13 cellular contexts compared by ENCODE assay signal in the genomic region with DNA sequence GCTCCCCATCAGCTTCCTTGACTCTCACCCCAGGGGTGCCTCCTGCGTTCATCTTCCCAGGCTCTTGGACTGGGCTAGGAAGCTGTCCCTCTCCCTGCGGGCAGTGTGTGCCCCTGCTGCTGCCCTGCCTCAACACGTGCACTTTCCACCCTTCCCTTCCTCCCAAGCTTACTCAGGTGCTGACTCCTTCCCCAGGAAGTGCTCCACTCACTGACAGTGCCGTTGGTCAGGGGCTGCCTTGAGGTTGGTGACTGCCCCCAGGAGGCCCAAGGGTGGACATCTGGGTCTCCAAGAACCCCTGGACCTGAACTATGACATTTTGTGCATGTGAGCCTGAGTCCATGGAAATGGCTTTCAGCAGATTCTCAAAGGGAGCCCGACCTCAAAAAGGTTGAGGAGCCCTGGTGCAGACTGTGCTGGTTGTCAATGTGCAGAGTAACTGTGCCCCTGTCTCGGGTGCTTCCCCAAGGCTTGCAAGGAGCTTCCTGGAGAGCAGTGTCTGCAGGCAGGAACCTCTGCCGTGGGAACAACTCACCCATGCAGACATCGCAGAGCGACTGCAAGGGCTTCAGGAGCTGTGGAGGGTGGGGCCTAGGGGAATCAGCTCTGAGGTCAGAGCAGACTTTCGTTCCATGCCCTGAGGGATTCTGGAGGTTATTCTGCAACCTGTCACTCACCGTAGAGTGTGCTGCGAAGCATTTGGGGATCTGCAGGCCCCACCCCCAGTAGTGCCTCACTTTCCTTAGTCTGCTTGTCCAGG.
A peak's percentile ranks its signal among the peaks of the same experiment; 100 is the strongest.
DNase-seq lines count a peak whose midpoint lies in the region; ATAC-seq, FAIRE-seq and TF ChIP-seq lines count a peak whose summit lies in the region.
"Had no signal": no experiment of that assay in that cellular context is flagged by ENCODE, and none has a peak within 500 bp of the region (broad histone marks: within the 10 kb centered on the region; RNA-seq: fewer than 3 reads in every experiment).

No MANE protein-coding gene starts in this region.

- H4K20me1 ChIP-seq in endothelial cell of umbilical vein (replicated peaks; ENCODE audit: control insufficient read depth, extremely low read depth, insufficient read depth, low read length) (no peaks in the 10 kb centered on the region), osteoblast (ENCODE audit: insufficient read depth, low read length) (peaks cover 5% of the 10 kb centered on the region)

- dilution Hi-C loops in endothelial cell of umbilical vein (cut with MboI; ENCODE audit: extremely low pct_ligation_motif_present, low sequenced_read_pairs) = no loop called here

- H3K27ac ChIP-seq in left ventricle myocardium inferior (replicated peaks) (peak overlapping the region; percentile 94), endothelial cell of umbilical vein (ENCODE audit: insufficient read depth, low read depth, low read length) (peak overlapping the region; percentile 98), osteoblast (ENCODE audit: low read depth, low read length) (peak overlapping the region; percentile 100)

- H3K9ac ChIP-seq in endothelial cell of umbilical vein (replicated peaks; ENCODE audit: extremely low read depth, insufficient read depth, low read length) = no peak overlapping the region

- TF ChIP-seq CTCF in left ventricle myocardium inferior (IDR thresholded peaks at IDR 0.05; ENCODE audit: borderline replicate concordance) (no peak), endothelial cell of umbilical vein (IDR thresholded peaks at IDR 0.05; ENCODE audit: extremely low read depth in 1 of 2, insufficient read depth in 1 of 2, low read depth in 1 of 2, low read length in 2 of 2) (no peak), osteoblast (IDR thresholded peaks at IDR 0.05; ENCODE audit: extremely low read depth, low read depth, low read length) (no peak)

- H3K4me3 ChIP-seq in left ventricle myocardium inferior = no peak overlapping the region
- no peak overlapping the region for H3K4me3 ChIP-seq in endothelial cell of umbilical vein (replicated peaks in 1 of 3; ENCODE audit: insufficient read depth in 1 of 3, low read depth in 1 of 3, low read length in 3 of 3)
- H3K4me3 ChIP-seq in osteoblast (ENCODE audit: insufficient read depth, low read length) = no peak overlapping the region
- H3K4me3 ChIP-seq: body of pancreas, HAP-1 had no signal

- H3K4me2 ChIP-seq in endothelial cell of umbilical vein (ENCODE audit: insufficient read depth, low read length) = no peak overlapping the region
- H3K4me2 ChIP-seq in osteoblast (ENCODE audit: insufficient read depth, low read length) = no peak overlapping the region

- no peak for ATAC-seq in left ventricle myocardium superior
- ATAC-seq in GM21737 (IDR thresholded peaks at IDR 0.05; ENCODE audit: unreplicated experiment) = no peak
- ATAC-seq: body of pancreas; stimulated activated naive CD8-positive, alpha-beta T cell treated with anti-CD3 and anti-CD28 coated beads, Interleukin-15, amount 100 ng/mL, for 72 hours had no signal

- intact Hi-C loops in left ventricle myocardium inferior (cut with micrococcal nuclease) (no loop called here), left ventricle myocardium superior (cut with micrococcal nuclease) (no loop called here), endothelial cell of umbilical vein (cut with micrococcal nuclease) (no loop called here)

- peaks cover 21% of the 10 kb centered on the region for H3K36me3 ChIP-seq in left ventricle myocardium inferior
- peaks cover 0 to 4% of the 10 kb centered on the region in 2 experiments for H3K36me3 ChIP-seq in endothelial cell of umbilical vein (ENCODE audit: control insufficient read depth in 2 of 2, extremely low read depth in 1 of 2, insufficient read depth in 2 of 2, low read length in 2 of 2)
- H3K36me3 ChIP-seq in osteoblast (ENCODE audit: insufficient read depth, low read length) = peaks cover 77% of the 10 kb centered on the region

- H3K9me3 ChIP-seq in left ventricle myocardium inferior (replicated peaks) (no peaks in the 10 kb centered on the region), endothelial cell of umbilical vein (replicated peaks; ENCODE audit: control insufficient read depth, insufficient read depth, low read length) (no peaks in the 10 kb centered on the region), osteoblast (ENCODE audit: low read depth, low read length) (no peaks in the 10 kb centered on the region)
- H3K9me3 ChIP-seq: body of pancreas, HAP-1 had no signal

- CTCF ChIA-PET in endothelial cell of umbilical vein (lab: Charles Lee) = interaction anchor here (1.0 to 1.3 kb wide), 2 partner anchors 11 to 43 kb away, joined by 3 read pairs; no protein-coding TSS in a partner anchor

- H3K4me1 ChIP-seq in left ventricle myocardium inferior = peaks cover 96% of the 10 kb centered on the region
- H3K4me1 ChIP-seq in endothelial cell of umbilical vein (ENCODE audit: control insufficient read depth, extremely low read depth, insufficient read depth, low read length) = peaks cover 43% of the 10 kb centered on the region
- peaks cover 41% of the 10 kb centered on the region for H3K4me1 ChIP-seq in osteoblast (ENCODE audit: insufficient read depth, low read length)

- H2AFZ ChIP-seq in endothelial cell of umbilical vein (ENCODE audit: low read depth, low read length) = no peak overlapping the region
- H2AFZ ChIP-seq in osteoblast (ENCODE audit: low read length) = no peak overlapping the region

- peak; percentile 18 for FAIRE-seq in endothelial cell of umbilical vein (lab: Jason Lieb, UNC)

- POLR2A ChIA-PET in endothelial cell of umbilical vein (lab: Charles Lee) = interaction anchor here (0.7 kb wide), 1 partner anchor 23 kb away, joined by 4 read pairs; no protein-coding TSS in a partner anchor

- no peak for DNase-seq in left ventricle myocardium inferior
- no peak for DNase-seq in left ventricle myocardium superior
- DNase-seq in endothelial cell of umbilical vein (ENCODE audit: low read depth, low spot score) = no peak
- DNase-seq in osteoblast (ENCODE audit: insufficient read length, low spot score, missing footprints) = peak; percentile 11
- no peak for DNase-seq in COLO829 (ENCODE audit: low spot score)
- no peak for DNase-seq in Ammon's horn (ENCODE audit: low spot score)
- no peak for DNase-seq in SIG-M5 (lab: John Stamatoyannopoulos, UW)
- DNase-seq: AML-193; body of pancreas; MM.1S; stimulated activated naive CD8-positive, alpha-beta T cell treated with anti-CD3 and anti-CD28 coated beads, Interleukin-15, amount 100 ng/mL, for 72 hours had no signal

- no peaks in the 10 kb centered on the region for H3K9me1 ChIP-seq in endothelial cell of umbilical vein (replicated peaks; ENCODE audit: control insufficient read depth, extremely low read depth, insufficient read depth, low read length)

- no peak for TF ChIP-seq POLR2A in endothelial cell of umbilical vein (IDR thresholded peaks at IDR 0.05; ENCODE audit: low read depth, low read length)

- H3K79me2 ChIP-seq in endothelial cell of umbilical vein (ENCODE audit: control insufficient read depth, insufficient read depth, low read length) (no peaks in the 10 kb centered on the region), osteoblast (ENCODE audit: insufficient read depth, low read length) (no peaks in the 10 kb centered on the region)

- H3K27me3 ChIP-seq in left ventricle myocardium inferior (ENCODE audit: low read depth) (no peaks in the 10 kb centered on the region), endothelial cell of umbilical vein (ENCODE audit: control insufficient read depth in 2 of 2, insufficient read depth in 2 of 2, low read length in 2 of 2) (no peaks in the 10 kb centered on the region), osteoblast (ENCODE audit: insufficient read depth, low read length) (no peaks in the 10 kb centered on the region)
- H3K27me3 ChIP-seq: body of pancreas had no signal

- no TSS peak for BruUV-seq in endothelial cell of umbilical vein (replicated peaks; lab: Mats Ljungman, UMichigan)

TF ChIP-seq in endothelial cell of umbilical vein, 7 proteins besides CTCF, POLR2A, EP300 and RAD21:
- no peak for TF ChIP-seq MYC (IDR thresholded peaks at IDR 0.05; ENCODE audit: low read depth, low read length)
- TF ChIP-seq EZH2 (IDR thresholded peaks at IDR 0.05; ENCODE audit: borderline replicate concordance, low read depth, low read length, severe bottlenecking) = no peak
- TF ChIP-seq FOS (IDR thresholded peaks at IDR 0.05; ENCODE audit: borderline replicate concordance, insufficient read depth, low read length) = no peak
- no peak for TF ChIP-seq JUN (IDR thresholded peaks at IDR 0.05; ENCODE audit: borderline replicate concordance, insufficient read depth, insufficient read length, low read depth)
- TF ChIP-seq, protein P1, sequence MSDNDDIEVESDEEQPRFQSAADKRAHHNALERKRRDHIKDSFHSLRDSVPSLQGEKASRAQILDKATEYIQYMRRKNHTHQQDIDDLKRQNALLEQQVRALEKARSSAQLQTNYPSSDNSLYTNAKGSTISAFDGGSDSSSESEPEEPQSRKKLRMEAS (IDR thresholded peaks at IDR 0.05; ENCODE audit: insufficient read depth, insufficient read length) = no peak
- TF ChIP-seq GATA2 (IDR thresholded peaks at IDR 0.05; ENCODE audit: insufficient read depth, insufficient read length, low read depth, low read length) = no peak
- TF ChIP-seq POLR2AphosphoS5 (IDR thresholded peaks at IDR 0.05; ENCODE audit: insufficient read depth, low read depth, low read length) = no peak
